Comparison of ENCODE assay signal across 24 cellular contexts in the genomic region with DNA sequence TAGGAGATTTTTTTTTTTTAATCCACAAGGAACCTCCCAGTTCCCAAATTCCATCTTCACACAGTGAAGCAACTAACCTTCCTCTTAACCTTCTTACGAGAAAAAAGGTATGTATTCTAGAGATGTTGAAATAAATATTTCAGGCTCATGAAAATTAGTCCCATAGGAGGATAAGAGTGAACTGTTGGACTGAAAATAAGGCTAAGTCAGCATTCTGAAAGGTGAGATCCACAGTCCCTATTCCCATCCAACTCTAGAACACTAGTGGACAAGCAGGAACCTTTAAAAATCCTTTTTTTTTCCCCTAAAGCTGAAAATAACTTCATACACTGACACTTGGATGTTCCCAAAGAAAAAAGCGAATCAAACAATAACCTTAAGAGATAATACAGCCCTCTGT.
"Had no signal": no experiment of that assay in that cellular context is flagged by ENCODE, and none has a peak within 500 bp of the region (broad histone marks: within the 10 kb centered on the region; RNA-seq: fewer than 3 reads in every experiment).

No MANE protein-coding gene starts in this region.

- H3K27me3 Mint-ChIP-seq: naive B cell; stimulated activated naive CD8-positive, alpha-beta T cell treated with anti-CD3 and anti-CD28 coated beads, Interleukin-15, Interleukin-2, amounts not matched to agents 100 ng/mL and 50 ng/mL, for 24 hours had no signal

- H3K4me1 Mint-ChIP-seq: mesothelial cell of epicardium had no signal

- DNase-seq: islet precursor cell; left ventricle myocardium inferior; mesendoderm; naive B cell; natural killer cell; ovary; retina; right cardiac atrium; sigmoid colon; small intestine; spleen; stimulated activated CD4-positive, alpha-beta T cell treated with anti-CD3 and anti-CD28 coated beads, Interleukin-4, amount 100 ng/mL, for 24 hours; stimulated activated naive CD4-positive, alpha-beta T cell; tibial artery; trophoblast cell; upper lobe of right lung had no signal

- H3K27ac ChIP-seq: hepatocyte, left ventricle myocardium inferior, ovary, prostate gland, sigmoid colon, spleen, suprapubic skin, thoracic aorta, tibial artery, upper lobe of right lung had no signal

- H3K36me3 Mint-ChIP-seq: natural killer cell; stimulated activated effector memory CD8-positive, alpha-beta T cell treated with anti-CD3 and anti-CD28 coated beads, Interleukin-12 subunit alpha, Interleukin-12 subunit beta, amount 100 ng/mL, for 72 hours had no signal

- ATAC-seq: natural killer cell; right cardiac atrium; stimulated activated effector memory CD8-positive, alpha-beta T cell treated with anti-CD3 and anti-CD28 coated beads, Interleukin-12 subunit alpha, Interleukin-12 subunit beta, amount 100 ng/mL, for 72 hours; upper lobe of right lung had no signal

- H3K27me3 ChIP-seq: hepatocyte, ovary, sigmoid colon, spleen, suprapubic skin, tibial artery, upper lobe of right lung had no signal

- H3K27ac Mint-ChIP-seq: mesothelial cell of epicardium; natural killer cell; stimulated activated effector memory CD8-positive, alpha-beta T cell treated with anti-CD3 and anti-CD28 coated beads, Interleukin-12 subunit alpha, Interleukin-12 subunit beta, amount 100 ng/mL, for 72 hours; stimulated activated naive CD8-positive, alpha-beta T cell treated with anti-CD3 and anti-CD28 coated beads, Interleukin-15, Interleukin-2, amounts not matched to agents 100 ng/mL and 50 ng/mL, for 24 hours had no signal

- H3K4me3 ChIP-seq: hepatocyte, left ventricle myocardium inferior, lung, ovary, prostate gland, sigmoid colon, spleen, suprapubic skin, thoracic aorta, tibial artery, upper lobe of right lung had no signal

- H3K4me1 ChIP-seq: prostate gland, suprapubic skin, upper lobe of right lung had no signal

- H3K9me3 Mint-ChIP-seq: naive B cell; natural killer cell; stimulated activated effector memory CD8-positive, alpha-beta T cell treated with anti-CD3 and anti-CD28 coated beads, Interleukin-12 subunit alpha, Interleukin-12 subunit beta, amount 100 ng/mL, for 72 hours; stimulated activated naive CD8-positive, alpha-beta T cell treated with anti-CD3 and anti-CD28 coated beads, Interleukin-15, Interleukin-2, amounts not matched to agents 100 ng/mL and 50 ng/mL, for 24 hours had no signal

- H3K4me2 ChIP-seq: hepatocyte had no signal

- H3K4me3 Mint-ChIP-seq: mesothelial cell of epicardium; natural killer cell; stimulated activated effector memory CD8-positive, alpha-beta T cell treated with anti-CD3 and anti-CD28 coated beads, Interleukin-12 subunit alpha, Interleukin-12 subunit beta, amount 100 ng/mL, for 72 hours; stimulated activated naive CD8-positive, alpha-beta T cell treated with anti-CD3 and anti-CD28 coated beads, Interleukin-15, Interleukin-2, amounts not matched to agents 100 ng/mL and 50 ng/mL, for 24 hours had no signal

- H2AFZ ChIP-seq: hepatocyte had no signal

- H3K36me3 ChIP-seq: left ventricle myocardium inferior, ovary, prostate gland, sigmoid colon, suprapubic skin, thoracic aorta, tibial artery, upper lobe of right lung had no signal
